10 cellular contexts compared by ENCODE assay signal in the genomic region with DNA sequence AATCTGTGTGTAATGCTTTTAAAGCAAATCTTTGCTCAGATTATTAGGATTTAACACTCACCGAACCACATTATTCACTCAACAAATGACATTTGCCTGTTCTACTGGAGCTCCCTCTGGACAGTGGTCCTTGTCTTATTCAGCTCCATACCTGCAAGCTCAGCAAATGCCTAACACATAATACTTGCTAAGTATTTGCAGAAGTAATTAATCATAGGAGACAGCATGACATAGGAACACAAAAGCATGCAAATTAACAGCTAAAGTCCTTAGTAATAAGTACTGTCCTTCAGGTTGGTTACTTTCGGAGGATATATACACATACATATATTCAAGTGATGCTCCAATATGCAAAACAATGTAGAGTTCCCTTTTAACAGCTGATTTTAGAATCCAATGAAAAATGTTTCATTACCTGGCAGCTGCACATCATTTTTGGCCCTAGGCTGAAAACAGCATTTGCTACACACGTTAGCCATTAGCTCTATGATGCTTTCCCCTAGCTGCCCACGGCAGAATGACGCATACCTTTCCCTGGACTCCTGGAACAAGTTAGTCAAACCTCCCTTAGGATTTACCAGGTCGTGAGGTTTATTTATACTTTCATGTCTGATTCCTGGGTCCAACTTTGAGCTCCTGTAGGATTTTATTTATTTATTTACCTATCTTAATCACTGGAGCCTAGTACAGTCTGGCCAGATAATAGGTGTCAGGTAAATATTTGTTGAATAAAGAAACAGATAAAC. TPM values are rescaled to one million over a fixed set of nuclear protein-coding genes. Genes with fewer than 3 reads are reported as not detected.
A peak's percentile ranks its signal among the peaks of the same experiment; 100 is the strongest.
DNase-seq lines count a peak whose midpoint lies in the region; ATAC-seq and TF ChIP-seq lines count a peak whose summit lies in the region.
"Had no signal": no experiment of that assay in that cellular context is flagged by ENCODE, and none has a peak within 500 bp of the region (broad histone marks: within the 10 kb centered on the region; RNA-seq: fewer than 3 reads in every experiment).

No MANE protein-coding gene starts in this region.

- no peak for DNase-seq in CD4-positive, alpha-beta T cell
- DNase-seq in RWPE1 (ENCODE audit: low spot score), result peak; percentile 67
- DNase-seq in epithelial cell of esophagus (ENCODE audit: low read depth), result peak; percentile 91
- DNase-seq in osteoblast (ENCODE audit: insufficient read length, low spot score, missing footprints), result no peak
- DNase-seq in NCI-H1417 treated with DMSO at 0.1 percent for 48 hours (lab: John Stamatoyannopoulos, UW), result no peak
- DNase-seq in NCI-H446 treated with DMSO at 0.1 percent for 48 hours (lab: John Stamatoyannopoulos, UW), result no peak
- DNase-seq in NCI-H226, result no peak
- DNase-seq: left cardiac atrium, NCI-H345 had no signal

- no peaks in the 10 kb centered on the region for H3K27me3 ChIP-seq in CD4-positive, alpha-beta T cell (ENCODE audit: control insufficient read depth, insufficient read depth, low read length)
- no peaks in the 10 kb centered on the region for H3K27me3 ChIP-seq in osteoblast (ENCODE audit: insufficient read depth, low read length)

- no peaks in the 10 kb centered on the region for H3K9me3 ChIP-seq in CD4-positive, alpha-beta T cell (ENCODE audit: control insufficient read depth, low read length)
- no peaks in the 10 kb centered on the region for H3K9me3 ChIP-seq in osteoblast (ENCODE audit: low read depth, low read length)

- POLR2A ChIA-PET in CD4-positive, alpha-beta T cell (lab: Charles Lee), result interaction anchor here (0.7 to 3.5 kb wide), 4 partner anchors 8 to 33 kb away, joined by 3 to 17 read pairs (median 6); a partner anchor contains a TSS
- POLR2A ChIA-PET in RWPE1 (lab: Yijun Ruan, JAX; ENCODE audit: low non-redundant PET), result no interaction called here

- H3K27ac ChIP-seq in CD4-positive, alpha-beta T cell (ENCODE audit: low read depth, low read length), result no peak overlapping the region
- H3K27ac ChIP-seq in RWPE1 (no peak overlapping the region), osteoblast (ENCODE audit: low read depth, low read length) (peak overlapping the region; percentile 74)

- no peaks in the 10 kb centered on the region for H3K9me3 Mint-ChIP-seq in CD4-positive, alpha-beta T cell

- H3K4me1 ChIP-seq in osteoblast (ENCODE audit: insufficient read depth, low read length), result peaks cover 4% of the 10 kb centered on the region

- no peak overlapping the region for H3K4me3 Mint-ChIP-seq in CD4-positive, alpha-beta T cell

- H3K27ac Mint-ChIP-seq in CD4-positive, alpha-beta T cell, result peak overlapping the region; percentile 54

- peaks cover 84% of the 10 kb centered on the region for H3K36me3 Mint-ChIP-seq in CD4-positive, alpha-beta T cell (ENCODE audit: low read depth)

- peaks cover 35% of the 10 kb centered on the region for H3K36me3 ChIP-seq in osteoblast (ENCODE audit: insufficient read depth, low read length)

- H4K20me1 ChIP-seq in osteoblast (ENCODE audit: insufficient read depth, low read length), result peaks cover 11% of the 10 kb centered on the region

- H3K4me3 ChIP-seq in epithelial cell of esophagus (ENCODE audit: low read length), result no peak overlapping the region
- H3K4me3 ChIP-seq in osteoblast (ENCODE audit: insufficient read depth, low read length), result no peak overlapping the region

- TF ChIP-seq CTCF in CD4-positive, alpha-beta T cell (IDR thresholded peaks at IDR 0.05), result no peak
- TF ChIP-seq CTCF in RWPE1 (conservative IDR thresholded peaks at IDR 0.05; ENCODE audit: low read depth) (no peak), epithelial cell of esophagus (IDR thresholded peaks at IDR 0.05; ENCODE audit: insufficient read depth, low read depth, low read length, missing control alignments) (no peak), osteoblast (IDR thresholded peaks at IDR 0.05; ENCODE audit: extremely low read depth, low read depth, low read length) (no peak)

- no peak for ATAC-seq in CD4-positive, alpha-beta T cell (ENCODE audit: poor library complexity)
- no peak for ATAC-seq in GM19397 (IDR thresholded peaks at IDR 0.05; ENCODE audit: unreplicated experiment)

- H3K4me2 ChIP-seq in osteoblast (ENCODE audit: insufficient read depth, low read length), result no peak overlapping the region

- intact Hi-C loops in CD4-positive, alpha-beta T cell (cut with DNase I, micrococcal nuclease), result loop anchor here in 1 of 2 experiments (10.0 kb wide), 1 partner anchor 295 kb away; a partner anchor contains a TSS

- H3K27me3 Mint-ChIP-seq in CD4-positive, alpha-beta T cell, result no peaks in the 10 kb centered on the region

- H3K79me2 ChIP-seq in osteoblast (ENCODE audit: insufficient read depth, low read length), result peaks cover 74% of the 10 kb centered on the region

- H3K4me1 Mint-ChIP-seq in CD4-positive, alpha-beta T cell (ENCODE audit: low read depth), result peaks cover 81% of the 10 kb centered on the region

- no peak overlapping the region for H2AFZ ChIP-seq in osteoblast (ENCODE audit: low read length)

- CTCF ChIA-PET in CD4-positive, alpha-beta T cell (lab: Charles Lee), result interaction anchor here (0.6 to 8.8 kb wide), 12 partner anchors 8 to 335 kb away, joined by 3 to 91 read pairs (median 4); a partner anchor contains a TSS
- CTCF ChIA-PET in RWPE1 (lab: Yijun Ruan, JAX), result interaction anchor here (0.6 to 2.1 kb wide), 6 partner anchors 9 to 484 kb away, joined by 3 to 9 read pairs (median 4); no protein-coding TSS in a partner anchor

RNA-seq across cellular contexts. Expression of a gene that starts 8.6 kb away (rescaled TPM):
- total RNA-seq in CD4-positive, alpha-beta T cell, result 100 to 1,000 TPM in 1 of 2 experiments, 10 to 100 TPM in 1; 95.4 to 103 TPM
- 22.8 and 30.6 TPM in 2 replicates for total RNA-seq in osteoblast

Comparison
In these comparisons a context has a peak if more than half of its experiments do, and no peak if none do; other contexts are left out.
1. DNase-seq: peak in RWPE1 (single experiment) and epithelial cell of esophagus (single experiment); none in CD4-positive, alpha-beta T cell (0 of 10), osteoblast (single experiment), NCI-H1417 treated with DMSO at 0.1 percent for 48 hours (single experiment), NCI-H446 treated with DMSO at 0.1 percent for 48 hours (single experiment) and NCI-H226 (single experiment).